In genomic region chr19:719081-719512, GRCh38 we compare ENCODE assay signal across 14 cellular contexts. TPM values are rescaled to one million over a fixed set of nuclear protein-coding genes. Genes with fewer than 3 reads are reported as not detected.
DNase-seq lines count a peak whose midpoint lies in the region; ATAC-seq and TF ChIP-seq lines count a peak whose summit lies in the region.
"Had no signal": no experiment of that assay in that cellular context is flagged by ENCODE, and none has a peak within 500 bp of the region (broad histone marks: within the 10 kb centered on the region; RNA-seq: fewer than 3 reads in every experiment).

No MANE protein-coding gene starts in this region.

- peaks cover 11% of the 10 kb centered on the region for H3K36me3 Mint-ChIP-seq in mesothelial cell of epicardium

- H3K9me3 ChIP-seq in HEK293 (ENCODE audit: control insufficient read depth, insufficient read depth, low read depth, low read length) (no peaks in the 10 kb centered on the region), duodenal mucosa (ENCODE audit: control insufficient read depth in 1 of 2, low read length in 2 of 2) (peaks cover 0 to 7% of the 10 kb centered on the region in 2 donors)

- no peaks in the 10 kb centered on the region for H3K4me1 ChIP-seq in HEK293 (ENCODE audit: control insufficient read depth, insufficient read depth, low read length)
- no peaks in the 10 kb centered on the region for H3K4me1 ChIP-seq in duodenal mucosa (ENCODE audit: control insufficient read depth in 1 of 2, insufficient read depth in 2 of 2, low read length in 2 of 2)

- H3K27me3 ChIP-seq in duodenal mucosa (ENCODE audit: control insufficient read depth in 1 of 2, insufficient read depth in 2 of 2, low read length in 2 of 2), result peaks cover 0 to 17% of the 10 kb centered on the region in 2 donors

- H3K4me3 Mint-ChIP-seq in mesothelial cell of epicardium, result no peak overlapping the region

- POLR2A ChIA-PET in HEK293 (lab: Yijun Ruan, JAX) (interaction anchor here (0.7 to 1.3 kb wide), 2 partner anchors 43 to 188 kb away, joined by 3 read pairs; partner anchors contain the start of gene FSTL3), HEK293T (lab: Yijun Ruan, JAX) (interaction anchor here (1.2 kb wide), 1 partner anchor 39 kb away, joined by 3 read pairs; no protein-coding TSS in a partner anchor)

- peaks cover 8% of the 10 kb centered on the region for H3K4me1 Mint-ChIP-seq in mesothelial cell of epicardium

- DNase-seq in left lobe of liver (ENCODE audit: low spot score), result no peak
- peak; percentile 53 for DNase-seq in stromal cell of bone marrow (ENCODE audit: low read depth)
- DNase-seq in NCI-H2227 (lab: John Stamatoyannopoulos, UW; ENCODE audit: unreplicated experiment), result no peak
- DNase-seq in HEK293T (ENCODE audit: extremely low spot score), result no peak
- no peak for DNase-seq in islet precursor cell
- no peak for DNase-seq in mesothelial cell of epicardium (ENCODE audit: low spot score in 2 of 2, unreplicated experiment in 2 of 2)
- DNase-seq: activated gamma-delta T cell treated with Interleukin-2 at 50 U/mL for 16 hours; DMS 273 treated with DMSO at 0.1 percent for 48 hours; NCI-H1092; stimulated activated CD4-positive, alpha-beta T cell treated with anti-CD3 and anti-CD28 coated beads, Interleukin-1b, Interleukin-23, amount 100 ng/mL, for 48 hours; WERI-Rb-1 had no signal

- TF ChIP-seq CTCF in HEK293 (tag by site-specific recombination; IDR thresholded peaks at IDR 0.05), result no peak
- TF ChIP-seq CTCF in mesothelial cell of epicardium (IDR thresholded peaks at IDR 0.05; ENCODE audit: unreplicated experiment), result no peak

- no peak overlapping the region for H3K9ac ChIP-seq in duodenal mucosa (ENCODE audit: low read depth in 1 of 2, low read length in 2 of 2)

- H3K27ac ChIP-seq in HEK293 (ENCODE audit: extremely low read depth, low read depth, low read length) (no peak overlapping the region), duodenal mucosa (ENCODE audit: low read depth, low read length) (peak overlapping the region; percentile 10)
- H3K27ac ChIP-seq: WERI-Rb-1 had no signal

- CTCF ChIA-PET in HEK293 (lab: Yijun Ruan, JAX) (no interaction called here), HEK293T (lab: Yijun Ruan, JAX) (no interaction called here)

- peaks cover 8% of the 10 kb centered on the region for H3K9me3 Mint-ChIP-seq in mesothelial cell of epicardium

- H3K4me3 ChIP-seq in HEK293 (ENCODE audit: low read depth, low read length) (no peak overlapping the region), duodenal mucosa (ENCODE audit: low read depth in 1 of 2, low read length in 2 of 2) (no peak overlapping the region)

- ATAC-seq in left lobe of liver, result peak; percentile 40
- ATAC-seq: Panc1 had no signal

- no peaks in the 10 kb centered on the region for H3K27me3 Mint-ChIP-seq in mesothelial cell of epicardium (ENCODE audit: low read depth)

- H3K36me3 ChIP-seq in HEK293 (ENCODE audit: control insufficient read depth in 2 of 2, insufficient read depth in 1 of 2, low read length in 2 of 2) (peaks cover 0 to 5% of the 10 kb centered on the region in 2 experiments; a peak in 1 of 3 replicates), duodenal mucosa (ENCODE audit: control insufficient read depth in 1 of 2, insufficient read depth in 2 of 2, low read length in 2 of 2) (no peaks in the 10 kb centered on the region)

- H3K27ac Mint-ChIP-seq in mesothelial cell of epicardium, result no peak overlapping the region

TF ChIP-seq in HEK293, 187 proteins besides CTCF, POLR2A, EP300 and RAD21:
- TF ChIP-seq HOXD13 (CRISPR knock-in tag; IDR thresholded peaks at IDR 0.05; ENCODE audit: borderline replicate concordance), result no peak
- TF ChIP-seq ZNF391 (tag by site-specific recombination; IDR thresholded peaks at IDR 0.05; ENCODE audit: borderline replicate concordance, low read depth), result no peak
- TF ChIP-seq ZBTB20 (tag by site-specific recombination; IDR thresholded peaks at IDR 0.05), result no peak
- TF ChIP-seq ZNF266 (tag by site-specific recombination; IDR thresholded peaks at IDR 0.05; ENCODE audit: low read depth), result no peak
- peak; percentile 70 for TF ChIP-seq KLF1 (tag by site-specific recombination; IDR thresholded peaks at IDR 0.05)

TF ChIP-seq in HEK293T, 16 proteins besides CTCF, POLR2A, EP300 and RAD21:
- TF ChIP-seq NFRKB (IDR thresholded peaks at IDR 0.05), result no peak
- no peak for TF ChIP-seq BHLHE40 (IDR thresholded peaks at IDR 0.05; ENCODE audit: borderline replicate concordance)
- TF ChIP-seq SUZ12 (IDR thresholded peaks at IDR 0.05), result no peak
- TF ChIP-seq FOXK2 (IDR thresholded peaks at IDR 0.05), result no peak
- no peak for TF ChIP-seq SP1 (IDR thresholded peaks at IDR 0.05)
- TF ChIP-seq ARNT (IDR thresholded peaks at IDR 0.05), result no peak
- TF ChIP-seq HDGF (IDR thresholded peaks at IDR 0.05; ENCODE audit: borderline replicate concordance), result no peak
- no peak for TF ChIP-seq PKNOX1 (IDR thresholded peaks at IDR 0.05)
- TF ChIP-seq ZNF384 (IDR thresholded peaks at IDR 0.05), result no peak
- TF ChIP-seq CTBP1 (IDR thresholded peaks at IDR 0.05; ENCODE audit: borderline replicate concordance), result no peak
- no peak for TF ChIP-seq TARDBP (IDR thresholded peaks at IDR 0.05)
- TF ChIP-seq FOXM1 (IDR thresholded peaks at IDR 0.05; ENCODE audit: borderline replicate concordance), result no peak
- no peak for TF ChIP-seq LEF1 (IDR thresholded peaks at IDR 0.05; ENCODE audit: borderline replicate concordance)
- no peak for TF ChIP-seq ELF4 (IDR thresholded peaks at IDR 0.05)
- TF ChIP-seq L3MBTL2 (conservative IDR thresholded peaks at IDR 0.05), result no peak
- TF ChIP-seq FOXA1 (IDR thresholded peaks at IDR 0.05), result no peak
TF ChIP-seq in HEK293T: peak in this region for 0.

RNA-seq across cellular contexts. Expression of gene PALM, which starts 10.4 kb away (rescaled TPM):
- total RNA-seq in left lobe of liver (6.6 TPM), mesothelial cell of epicardium (80.5 to 87.1 TPM (median 86.9 TPM) in 3 replicates)

RNA-seq across cellular contexts. Expression of gene PRSS57, which starts 23.8 kb away (rescaled TPM):
- total RNA-seq in left lobe of liver (not detected), mesothelial cell of epicardium (not detected in 3 replicates)

RNA-seq across cellular contexts. Expression of gene MISP, which starts 31.8 kb away (rescaled TPM):
- total RNA-seq in left lobe of liver (0.18 TPM), mesothelial cell of epicardium (1.4 to 2.2 TPM (median 1.5 TPM) in 3 replicates)

RNA-seq across cellular contexts. Expression of gene FSTL3, which starts 42.9 kb away (rescaled TPM):
- 4.3 TPM for total RNA-seq in left lobe of liver
- total RNA-seq in mesothelial cell of epicardium, result 64.1 to 65.5 TPM (median 64.6 TPM) in 3 replicates

RNA-seq across cellular contexts. Expression of gene RNF126, which starts 56.1 kb away (rescaled TPM):
- total RNA-seq in left lobe of liver (22.2 TPM), mesothelial cell of epicardium (41.6 to 47.3 TPM (median 47.1 TPM) in 3 replicates)

Comparison
In these comparisons a context has a peak if more than half of its experiments do, and no peak if none do; other contexts are left out.
1. RNA of gene PALM, which starts 10.4 kb away (total RNA-seq): 80.5 to 87.1 TPM in mesothelial cell of epicardium; 6.6 TPM in left lobe of liver (single experiment); every median in the first group is over 10 times any median in the second.